In genomic region chr1:40057310-40058030, GRCh38 we compare ENCODE assay signal across 12 cellular contexts. TPM values are rescaled to one million over a fixed set of nuclear protein-coding genes. Genes with fewer than 3 reads are reported as not detected.
DNase-seq lines count a peak whose midpoint lies in the region; ATAC-seq lines count a peak whose summit lies in the region.
"Had no signal": no experiment of that assay in that cellular context is flagged by ENCODE, and none has a peak within 500 bp of the region (broad histone marks: within the 10 kb centered on the region; RNA-seq: fewer than 3 reads in every experiment).

No MANE protein-coding gene starts in this region.

- H3K4me1 Mint-ChIP-seq in stimulated activated naive CD8-positive, alpha-beta T cell treated with anti-CD3 and anti-CD28 coated beads, Interleukin-15, Interleukin-2, amounts not matched to agents 100 ng/mL and 50 ng/mL, for 24 hours (ENCODE audit: low read depth): peaks cover 95% of the 10 kb centered on the region
- peaks cover 94% of the 10 kb centered on the region for H3K4me1 Mint-ChIP-seq in activated naive CD8-positive, alpha-beta T cell (ENCODE audit: low read depth)

- no peak for ATAC-seq in stimulated activated naive CD8-positive, alpha-beta T cell treated with anti-CD3 and anti-CD28 coated beads, Interleukin-15, Interleukin-2, amounts not matched to agents 100 U/mL and 50 U/mL, for 24 hours
- ATAC-seq in HG02642 (IDR thresholded peaks at IDR 0.05; ENCODE audit: poor library complexity, unreplicated experiment): no peak

- no peak overlapping the region for H2BK15ac ChIP-seq in neuronal stem cell (ENCODE audit: low read length)

- no peak overlapping the region for H3K9ac ChIP-seq in neuronal stem cell (ENCODE audit: low read depth, low read length, poor library complexity)

- peaks cover 50% of the 10 kb centered on the region for H3K4me1 ChIP-seq in mesodermal cell (ENCODE audit: control insufficient read depth, insufficient read depth, low read length, poor library complexity, severe bottlenecking)
- no peaks in the 10 kb centered on the region for H3K4me1 ChIP-seq in neuronal stem cell (ENCODE audit: control insufficient read depth in 2 of 2, insufficient read depth in 1 of 2, low read depth in 1 of 2, low read length in 2 of 2)
- H3K4me1 ChIP-seq: breast epithelium had no signal

- H2AK5ac ChIP-seq in neuronal stem cell (ENCODE audit: low read depth, low read length): no peak overlapping the region

- no peaks in the 10 kb centered on the region for H3K79me1 ChIP-seq in neuronal stem cell (ENCODE audit: low read depth, low read length)

- no peak overlapping the region for H3K4me3 Mint-ChIP-seq in stimulated activated naive CD8-positive, alpha-beta T cell treated with anti-CD3 and anti-CD28 coated beads, Interleukin-15, Interleukin-2, amounts not matched to agents 100 ng/mL and 50 ng/mL, for 24 hours
- H3K4me3 Mint-ChIP-seq in activated naive CD8-positive, alpha-beta T cell: peak overlapping the region; percentile 8

- no peak overlapping the region for H2BK120ac ChIP-seq in neuronal stem cell (ENCODE audit: low read depth, low read length)

- H3K4ac ChIP-seq in neuronal stem cell (ENCODE audit: low read length): no peak overlapping the region

- H3K9me3 ChIP-seq in mesodermal cell (ENCODE audit: control insufficient read depth, low read length) (no peaks in the 10 kb centered on the region), neuronal stem cell (replicated peaks in 1 of 2; ENCODE audit: control insufficient read depth in 2 of 2, insufficient read depth in 1 of 2, low read depth in 1 of 2, low read length in 2 of 2) (no peaks in the 10 kb centered on the region)
- H3K9me3 ChIP-seq: breast epithelium had no signal

- no peak overlapping the region for H3K23ac ChIP-seq in neuronal stem cell (ENCODE audit: low read depth, low read length, poor library complexity)

- peak overlapping the region; percentile 79 for H3K27ac Mint-ChIP-seq in stimulated activated naive CD8-positive, alpha-beta T cell treated with anti-CD3 and anti-CD28 coated beads, Interleukin-15, Interleukin-2, amounts not matched to agents 100 ng/mL and 50 ng/mL, for 24 hours
- H3K27ac Mint-ChIP-seq in activated naive CD8-positive, alpha-beta T cell: peak overlapping the region; percentile 94

- H3K27me3 ChIP-seq in neuronal stem cell (ENCODE audit: control insufficient read depth in 3 of 3, insufficient read depth in 3 of 3, low read depth in 1 of 3, low read length in 3 of 3): no peaks in the 10 kb centered on the region
- H3K27me3 ChIP-seq: breast epithelium had no signal

- H3K4me2 ChIP-seq in neuronal stem cell (ENCODE audit: insufficient read depth, low read length, poor library complexity, severe bottlenecking): no peak overlapping the region

- H3K36me3 ChIP-seq in mesodermal cell (ENCODE audit: control insufficient read depth, insufficient read depth, low read length) (peaks cover 62% of the 10 kb centered on the region), neuronal stem cell (replicated peaks in 1 of 2; ENCODE audit: control insufficient read depth in 2 of 2, insufficient read depth in 2 of 2, low read length in 2 of 2) (peaks cover 8 to 80% of the 10 kb centered on the region in 2 donors)
- H3K36me3 ChIP-seq: breast epithelium had no signal

- no peak for DNase-seq in stimulated activated naive CD8-positive, alpha-beta T cell treated with anti-CD3 and anti-CD28 coated beads, Interleukin-15, Interleukin-2, amounts not matched to agents 100 U/mL and 50 U/mL, for 24 hours
- DNase-seq in neuronal stem cell (ENCODE audit: low spot score) (no peak), NCI-H2171 (lab: John Stamatoyannopoulos, UW) (no peak), NCI-H2227 treated with DMSO at 0.1 percent for 48 hours (lab: John Stamatoyannopoulos, UW) (no peak)
- DNase-seq: activated CD4-positive, CD25-positive, alpha-beta regulatory T cell; foreskin fibroblast; NCI-H1048 had no signal

- no peak overlapping the region for H2BK5ac ChIP-seq in neuronal stem cell (ENCODE audit: low read length)

- WGBS in mesodermal cell (ENCODE audit: insufficient coverage in 2 of 2), 2 experiments: 88% methylated on average over 1 of the region's 1 CpG; no CpG with 5 or more reads in 1 of the 2 experiments
- no CpG with 5 or more reads among the region's 1 CpG for WGBS in neuronal stem cell (ENCODE audit: extremely low coverage in 2 of 2, insufficient read length in 2 of 2, insufficient replicate concordance in 1 of 2), 2 donors

- no peak overlapping the region for H2AFZ ChIP-seq in neuronal stem cell (ENCODE audit: low read length)

- no peak overlapping the region for H3K14ac ChIP-seq in neuronal stem cell (ENCODE audit: low read length)

- no peak overlapping the region for H3K18ac ChIP-seq in neuronal stem cell (ENCODE audit: low read length)

- no peaks in the 10 kb centered on the region for H3K9me3 Mint-ChIP-seq in stimulated activated naive CD8-positive, alpha-beta T cell treated with anti-CD3 and anti-CD28 coated beads, Interleukin-15, Interleukin-2, amounts not matched to agents 100 ng/mL and 50 ng/mL, for 24 hours
- H3K9me3 Mint-ChIP-seq in activated naive CD8-positive, alpha-beta T cell (ENCODE audit: low read depth): no peaks in the 10 kb centered on the region

- H4K91ac ChIP-seq in neuronal stem cell (ENCODE audit: low read depth, low read length, poor library complexity): no peak overlapping the region

- peaks cover 82% of the 10 kb centered on the region for H3K36me3 Mint-ChIP-seq in stimulated activated naive CD8-positive, alpha-beta T cell treated with anti-CD3 and anti-CD28 coated beads, Interleukin-15, Interleukin-2, amounts not matched to agents 100 ng/mL and 50 ng/mL, for 24 hours (ENCODE audit: low read depth)
- peaks cover 22% of the 10 kb centered on the region for H3K36me3 Mint-ChIP-seq in activated naive CD8-positive, alpha-beta T cell

- H3K4me3 ChIP-seq in mesodermal cell (ENCODE audit: extremely low read depth, insufficient read depth, low read length, poor library complexity, severe bottlenecking): no peak overlapping the region
- no peak overlapping the region for H3K4me3 ChIP-seq in neuronal stem cell (ENCODE audit: low read length in 2 of 2)
- H3K4me3 ChIP-seq: breast epithelium had no signal

- no peak overlapping the region for H2BK12ac ChIP-seq in neuronal stem cell (ENCODE audit: low read length)

- no peak overlapping the region for H4K8ac ChIP-seq in neuronal stem cell (ENCODE audit: low read depth, low read length)

- H3K27me3 Mint-ChIP-seq in stimulated activated naive CD8-positive, alpha-beta T cell treated with anti-CD3 and anti-CD28 coated beads, Interleukin-15, Interleukin-2, amounts not matched to agents 100 ng/mL and 50 ng/mL, for 24 hours: no peaks in the 10 kb centered on the region
- H3K27me3 Mint-ChIP-seq in activated naive CD8-positive, alpha-beta T cell: no peaks in the 10 kb centered on the region

- H3K27ac ChIP-seq in mesodermal cell (ENCODE audit: low read depth, low read length, severe bottlenecking) (peak overlapping the region; percentile 60), neuronal stem cell (replicated peaks; ENCODE audit: low read length) (no peak overlapping the region)
- H3K27ac ChIP-seq: breast epithelium had no signal

RNA-seq across cellular contexts. Expression of gene CAP1, which starts 16.9 kb away (rescaled TPM):
- 425 TPM for polyA plus RNA-seq in mesodermal cell (2013, experiment 1 of 2)
- polyA plus RNA-seq in mesodermal cell (2013, experiment 2 of 2): 375 TPM
- polyA plus RNA-seq in neuronal stem cell (2013, experiment 1 of 2): 116 TPM
- polyA plus RNA-seq in neuronal stem cell (2013, experiment 2 of 2): 119 TPM

RNA-seq across cellular contexts. Expression of gene PPT1, which starts 39.6 kb away (rescaled TPM):
- polyA plus RNA-seq in mesodermal cell (2013, experiment 1 of 2): 115 TPM
- 96.1 TPM for polyA plus RNA-seq in mesodermal cell (2013, experiment 2 of 2)
- polyA plus RNA-seq in neuronal stem cell (2013, experiment 1 of 2): 111 TPM
- polyA plus RNA-seq in neuronal stem cell (2013, experiment 2 of 2): 109 TPM
